10 cellular contexts compared by ENCODE assay signal in the genomic region with DNA sequence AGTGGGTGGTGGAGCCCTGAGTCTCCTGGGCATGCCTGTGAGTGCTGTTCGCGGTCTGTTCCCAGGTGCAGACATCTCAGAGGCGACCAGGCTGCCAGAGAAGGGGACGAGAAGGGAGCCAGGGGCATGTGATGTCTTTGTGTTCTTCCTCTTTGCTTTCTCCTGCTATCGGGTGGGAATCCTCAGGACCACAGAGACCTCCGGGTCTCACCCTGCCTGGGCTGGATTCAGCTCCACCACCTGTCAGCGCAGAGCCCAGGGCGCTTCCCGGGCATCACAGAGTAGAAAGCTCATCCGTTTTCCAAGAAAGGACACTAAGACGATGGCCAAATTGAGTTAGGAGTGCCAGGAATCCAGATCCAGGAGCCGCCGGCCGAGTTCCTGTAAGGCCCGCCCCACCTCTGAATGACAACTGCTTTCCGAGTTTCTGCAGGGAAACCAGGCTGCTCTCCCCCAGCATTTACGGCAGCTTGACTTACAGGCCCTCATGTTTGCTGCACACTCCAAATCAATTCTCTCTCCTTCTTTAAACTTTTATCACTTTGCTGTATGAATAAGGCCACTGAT.
DNase-seq lines count a peak whose midpoint lies in the region; ATAC-seq and TF ChIP-seq lines count a peak whose summit lies in the region.
"Had no signal": no experiment of that assay in that cellular context is flagged by ENCODE, and none has a peak within 500 bp of the region (broad histone marks: within the 10 kb centered on the region; RNA-seq: fewer than 3 reads in every experiment).

No MANE protein-coding gene starts in this region.

- H3K9me3 Mint-ChIP-seq in brain: peaks cover 6 to 31% (median 20%) of the 10 kb centered on the region in 5 experiments

- no peak overlapping the region for H3K4me3 ChIP-seq in H7 (ENCODE audit: insufficient read depth, low read depth, low read length)
- H3K4me3 ChIP-seq: A549 had no signal

- H3K27ac ChIP-seq in layer of hippocampus (ENCODE audit: low read depth, low read length): peak overlapping the region; percentile 27
- H3K27ac ChIP-seq: A549 had no signal

- H3K4me1 Mint-ChIP-seq in brain: peaks cover 73% of the 10 kb centered on the region

- TF ChIP-seq CTCF in brain (conservative IDR thresholded peaks at IDR 0.05): no peak

- H3K36me3 Mint-ChIP-seq in brain: peaks cover 23% of the 10 kb centered on the region

- H3K27me3 Mint-ChIP-seq in brain: no peaks in the 10 kb centered on the region

- H3K36me3 ChIP-seq in H7 (replicated peaks; ENCODE audit: control insufficient read depth, insufficient read depth, low read length): no peaks in the 10 kb centered on the region
- H3K36me3 ChIP-seq: BE2C had no signal

- H3K27me3 ChIP-seq in H7 (ENCODE audit: control insufficient read depth, insufficient read depth, low read length) (no peaks in the 10 kb centered on the region; the same call in 1 of the 2 replicates), layer of hippocampus (ENCODE audit: control insufficient read depth, insufficient read depth, low read length) (no peaks in the 10 kb centered on the region)
- H3K27me3 ChIP-seq: BE2C had no signal

- peak overlapping the region in 4 of 5 experiments; percentile 3 to 96 (median 95) for H3K27ac Mint-ChIP-seq in brain

- ATAC-seq in sciatic nerve: no peak
- ATAC-seq in HG03565 (IDR thresholded peaks at IDR 0.05; ENCODE audit: unreplicated experiment): no peak
- ATAC-seq: A549, HCT116 had no signal

- no peak overlapping the region for H3K4me3 Mint-ChIP-seq in brain

- DNase-seq in H7: peak; percentile 34
- DNase-seq in sciatic nerve (ENCODE audit: low spot score): peak; percentile 56
- no peak for DNase-seq in RPMI8226
- DNase-seq in DMS53 (lab: John Stamatoyannopoulos, UW): no peak
- DNase-seq: BE2C had no signal

- intact Hi-C loops in sciatic nerve (cut with DNase I): no loop called here

Comparison
In these comparisons a context has a peak if more than half of its experiments do, and no peak if none do; other contexts are left out.
1. DNase-seq: peak in H7 (single experiment) and sciatic nerve (single experiment); none in RPMI8226 (single experiment) and DMS53 (single experiment).